Comparison of ENCODE assay signal across 8 cellular contexts in the genomic region with DNA sequence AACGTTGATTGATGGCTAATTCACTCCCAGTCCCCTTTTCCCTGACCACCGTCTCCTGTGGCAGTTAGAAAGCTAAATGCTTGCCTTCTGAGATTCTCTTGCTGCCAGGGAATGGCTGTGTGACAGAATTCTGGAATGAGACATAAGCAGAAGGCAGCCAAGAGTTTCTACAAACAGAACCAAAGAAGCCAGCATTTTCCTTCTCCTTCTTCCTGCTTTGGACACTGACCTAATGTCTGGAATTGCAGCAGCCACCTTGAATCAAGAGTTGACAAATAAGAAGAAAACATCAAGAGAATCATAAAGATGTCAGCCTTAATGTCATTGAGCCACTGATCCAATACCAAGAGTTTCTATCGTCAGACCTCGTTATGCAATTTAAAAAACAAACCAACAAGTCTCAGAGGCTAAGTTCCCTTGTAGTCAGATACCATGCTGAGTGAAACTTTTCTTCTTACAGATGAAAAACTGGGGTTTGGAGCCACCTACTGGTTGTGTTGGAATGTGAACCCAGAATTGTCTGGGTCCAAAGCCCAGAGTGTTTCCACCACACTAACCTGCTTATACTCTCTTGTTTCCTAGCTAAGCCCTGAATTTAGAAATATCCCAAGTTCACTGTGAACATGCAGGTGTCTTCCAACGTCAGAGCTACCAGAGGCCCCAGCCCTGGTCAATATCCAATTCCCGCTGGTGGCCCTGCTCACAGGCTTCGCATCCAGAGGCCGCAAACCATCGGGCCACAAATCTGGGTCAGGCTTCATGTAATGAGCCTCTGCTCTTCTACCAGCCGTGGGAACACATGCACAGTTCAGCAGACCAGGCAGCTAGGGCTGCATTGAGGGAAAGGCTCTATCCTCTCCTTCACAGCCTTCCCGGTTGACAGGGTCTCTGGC. TPM values are rescaled to one million over a fixed set of nuclear protein-coding genes. Genes with fewer than 3 reads are reported as not detected.
DNase-seq lines count a peak whose midpoint lies in the region; ATAC-seq and TF ChIP-seq lines count a peak whose summit lies in the region.

No MANE protein-coding gene starts in this region.

- TF ChIP-seq EP300 in transverse colon (IDR thresholded peaks at IDR 0.05; ENCODE audit: low read depth): no peak

- CTCF ChIA-PET in Panc1 (lab: Charles Lee): interaction anchor here (0.6 to 8.5 kb wide), 4 partner anchors 133 to 486 kb away, joined by 3 to 124 read pairs (median 4); a partner anchor contains a TSS

- WGBS in transverse colon (ENCODE audit: low coverage in 1 of 2), 2 donors: 36 to 59% methylated on average over 4 to 11 of the region's 11 CpGs

- no peaks in the 10 kb centered on the region for H3K9me3 Mint-ChIP-seq in activated T-cell treated with anti-CD3 and anti-CD28 coated beads, Interleukin-2, amount 50 U/mL, for 72 hours
- H3K9me3 Mint-ChIP-seq in neural crest cell: no peaks in the 10 kb centered on the region

- H3K27me3 ChIP-seq in Panc1 (ENCODE audit: control insufficient read depth, insufficient read depth, low read length) (no peaks in the 10 kb centered on the region), transverse colon (no peaks in the 10 kb centered on the region)

- no TSS peak for BruUV-seq in Panc1 (replicated peaks; lab: Mats Ljungman, UMichigan)

- TF ChIP-seq POLR2A in transverse colon (IDR thresholded peaks at IDR 0.05): no peak

- H3K9me3 ChIP-seq in Panc1 (ENCODE audit: control insufficient read depth, insufficient read depth, low read depth, low read length): no peaks in the 10 kb centered on the region
- no peaks in the 10 kb centered on the region for H3K9me3 ChIP-seq in transverse colon

- TF ChIP-seq CTCF in AG10803 (conservative IDR thresholded peaks at IDR 0.05; ENCODE audit: low read length) (peak; percentile 83), Panc1 (IDR thresholded peaks at IDR 0.05) (peak; percentile 82), neural crest cell (conservative IDR thresholded peaks at IDR 0.05) (peak; percentile 85), transverse colon (IDR thresholded peaks at IDR 0.05) (peak; percentile 64 to 81 (median 72))

- H3K36me3 ChIP-seq in Panc1 (ENCODE audit: control insufficient read depth, insufficient read depth, low read length): no peaks in the 10 kb centered on the region
- no peaks in the 10 kb centered on the region for H3K36me3 ChIP-seq in transverse colon

- in situ Hi-C loops in Panc1 (cut with HindIII; ENCODE audit: low pct_unique_long_range_greater_than_20kb, low sequenced_read_pairs): no loop called here
- in situ Hi-C loops in transverse colon (cut with MboI; ENCODE audit: low pct_ligation_motif_present in 1 of 4, low pct_unique_long_range_greater_than_20kb in 1 of 4, low sequenced_read_pairs in 3 of 4): loop anchor here (5.0 to 25.0 kb wide), 5 partner anchors 204 to 674 kb away; no protein-coding TSS in a partner anchor

- H3K27ac Mint-ChIP-seq in activated T-cell treated with anti-CD3 and anti-CD28 coated beads, Interleukin-2, amount 50 U/mL, for 72 hours: peak overlapping the region; percentile 61
- H3K27ac Mint-ChIP-seq in neural crest cell (ENCODE audit: unreplicated experiment): no peak overlapping the region

- H3K36me3 Mint-ChIP-seq in activated T-cell treated with anti-CD3 and anti-CD28 coated beads, Interleukin-2, amount 50 U/mL, for 72 hours (ENCODE audit: insufficient read depth in 2 of 2): no peaks in the 10 kb centered on the region
- no peaks in the 10 kb centered on the region for H3K36me3 Mint-ChIP-seq in neural crest cell (ENCODE audit: low read depth)

- no peak overlapping the region for H3K27ac ChIP-seq in Panc1 (ENCODE audit: low read length)
- peak overlapping the region in 2 of 4 donors; percentile 18 for H3K27ac ChIP-seq in transverse colon

- no peaks in the 10 kb centered on the region for H3K27me3 Mint-ChIP-seq in activated T-cell treated with anti-CD3 and anti-CD28 coated beads, Interleukin-2, amount 50 U/mL, for 72 hours (ENCODE audit: low read depth)
- no peaks in the 10 kb centered on the region for H3K27me3 Mint-ChIP-seq in neural crest cell (ENCODE audit: low read depth)

- ATAC-seq in GM19023 (IDR thresholded peaks at IDR 0.05; ENCODE audit: unreplicated experiment): peak; percentile 57
- peak; percentile 87 for ATAC-seq in Panc1
- ATAC-seq in activated T-cell treated with anti-CD3 and anti-CD28 coated beads, Interleukin-2, amount 50 U/mL, for 72 hours (replicated peaks in 1 of 2): peak; percentile 73 to 85

- intact Hi-C loops in Panc1 (cut with micrococcal nuclease; ENCODE audit: unreplicated experiment) (loop anchor here (1.0 to 10.0 kb wide), 3 partner anchors 131 to 264 kb away; a partner anchor contains a TSS), transverse colon (cut with DNase I; ENCODE audit: low total_unique reads) (loop anchor here (5.0 kb wide), 1 partner anchor 204 kb away; no protein-coding TSS in a partner anchor)

- no peaks in the 10 kb centered on the region for H3K4me1 ChIP-seq in Panc1 (ENCODE audit: control insufficient read depth, insufficient read depth, low read length)
- peaks cover 0 to 6% (median 1%) of the 10 kb centered on the region in 4 donors for H3K4me1 ChIP-seq in transverse colon

- H3K4me3 ChIP-seq in AG10803 (ENCODE audit: low read length): no peak overlapping the region
- H3K4me3 ChIP-seq in Panc1 (ENCODE audit: low read depth in 2 of 2, low read length in 2 of 2): no peak overlapping the region
- no peak overlapping the region for H3K4me3 ChIP-seq in transverse colon

- POLR2A ChIA-PET in Panc1 (lab: Charles Lee): no interaction called here

- DNase-seq in AG10803 (ENCODE audit: low read depth) (peak; percentile 75), HuH-7.5 (ENCODE audit: low spot score) (peak; percentile 23), Panc1 (ENCODE audit: low read depth, low spot score) (peak; percentile 51), fibroblast of the conjunctiva (ENCODE audit: low read depth) (peak; percentile 72), neural crest cell (ENCODE audit: low read depth, low spot score) (peak; percentile 59), transverse colon (peak; percentile 61)
- peak; percentile 61 to 65 for DNase-seq in activated T-cell treated with anti-CD3 and anti-CD28 coated beads, Interleukin-2, amount 50 U/mL, for 72 hours

- H3K4me3 Mint-ChIP-seq in activated T-cell treated with anti-CD3 and anti-CD28 coated beads, Interleukin-2, amount 50 U/mL, for 72 hours: no peak overlapping the region
- no peak overlapping the region for H3K4me3 Mint-ChIP-seq in neural crest cell

- H3K4me1 Mint-ChIP-seq in activated T-cell treated with anti-CD3 and anti-CD28 coated beads, Interleukin-2, amount 50 U/mL, for 72 hours (ENCODE audit: low read depth): peaks cover 23% of the 10 kb centered on the region
- peaks cover 6% of the 10 kb centered on the region for H3K4me1 Mint-ChIP-seq in neural crest cell

RNA-seq across cellular contexts. Expression of a gene that starts 42.5 kb away (rescaled TPM):
- 1.0 TPM for total RNA-seq in Panc1 (2021; ENCODE audit: unreplicated experiment)
- polyA plus RNA-seq in Panc1 (2012; ENCODE audit: insufficient read length): 0.82 TPM
- 10 to 100 TPM in 1 of 2 donors, 1 to 10 TPM in 1; 7.6 to 11.5 TPM for total RNA-seq in activated T-cell treated with anti-CD3 and anti-CD28 coated beads, Interleukin-2, amount 50 U/mL, for 72 hours
- total RNA-seq in neural crest cell: 1.5 and 2.1 TPM in 2 replicates
- total RNA-seq in transverse colon: 1 to 10 TPM in 3 of 4 donors, under 1 TPM in 1; 0.20 to 3.7 (median 2.0) TPM

Comparison
In these comparisons a context has a peak if more than half of its experiments do, and no peak if none do; other contexts are left out.
1. DNase-seq: peak in every context shown above with its lines; median percentile 75 in AG10803; 72 in fibroblast of the conjunctiva; 63 in activated T-cell treated with anti-CD3 and anti-CD28 coated beads, Interleukin-2, amount 50 U/mL, for 72 hours; 61 in transverse colon; 59 in neural crest cell; 51 in Panc1; 23 in HuH-7.5.